ENCODE assay signal across 9 cellular contexts in the genomic region with DNA sequence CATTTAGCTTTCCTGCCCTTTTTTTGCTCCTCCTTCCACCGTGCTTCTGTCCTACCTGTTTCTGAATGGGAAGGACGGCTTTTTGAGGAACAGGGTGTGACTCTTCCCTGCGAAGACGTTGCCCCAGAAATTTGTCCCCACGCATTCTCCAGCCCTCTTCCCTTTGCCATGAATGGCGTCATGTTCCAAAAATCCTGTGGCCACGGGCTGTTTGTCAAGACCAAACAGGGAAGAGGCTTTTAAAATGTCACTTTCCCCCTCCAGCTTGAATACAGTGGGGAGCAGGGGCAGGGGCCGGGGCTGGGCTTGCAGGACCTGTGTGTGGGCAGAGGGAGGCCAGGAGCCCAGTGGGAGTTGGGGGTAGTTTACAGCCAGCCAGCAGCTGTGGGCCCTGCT. TPM values are rescaled to one million over a fixed set of nuclear protein-coding genes. Genes with fewer than 3 reads are reported as not detected.
DNase-seq lines count a peak whose midpoint lies in the region; TF ChIP-seq lines count a peak whose summit lies in the region.
"Had no signal": no experiment of that assay in that cellular context is flagged by ENCODE, and none has a peak within 500 bp of the region (broad histone marks: within the 10 kb centered on the region; RNA-seq: fewer than 3 reads in every experiment).

No MANE protein-coding gene starts in this region.

- H3K27ac ChIP-seq in mammary epithelial cell (ENCODE audit: insufficient read depth, low read depth, low read length) (peak overlapping the region; percentile 19), skeletal muscle tissue (ENCODE audit: low read depth, low read length) (peak overlapping the region; percentile 93), colonic mucosa (no peak overlapping the region)
- H3K27ac ChIP-seq: SJCRH30 had no signal

- CTCF ChIA-PET in mammary epithelial cell (lab: Charles Lee; ENCODE audit: low non-redundant PET) = interaction anchor here (0.6 to 1.0 kb wide), 2 partner anchors 25 to 150 kb away, joined by 3 read pairs; partner anchors contain the start of gene PLD6

- no peak overlapping the region for H3K9ac ChIP-seq in mammary epithelial cell (ENCODE audit: insufficient read depth, low read length)
- H3K9ac ChIP-seq in skeletal muscle tissue (ENCODE audit: low read depth in 1 of 3, low read length in 3 of 3) = peak overlapping the region; percentile 62 to 80 (median 66)
- no peak overlapping the region for H3K9ac ChIP-seq in colonic mucosa (ENCODE audit: low read depth in 2 of 2, low read length in 2 of 2)

- no peaks in the 10 kb centered on the region for H3K27me3 ChIP-seq in mammary epithelial cell (ENCODE audit: insufficient read depth, low read length)
- no peaks in the 10 kb centered on the region for H3K27me3 ChIP-seq in skeletal muscle tissue (ENCODE audit: control insufficient read depth in 3 of 3, insufficient read depth in 3 of 3, low read length in 3 of 3)
- H3K27me3 ChIP-seq in colonic mucosa = no peaks in the 10 kb centered on the region
- H3K27me3 ChIP-seq: SJCRH30 had no signal

- H4K20me1 ChIP-seq in mammary epithelial cell (ENCODE audit: insufficient read depth, low read length) = peaks cover 8% of the 10 kb centered on the region

- 19% methylated on average over 7 of the region's 8 CpGs for WGBS in mammary epithelial cell (ENCODE audit: low coverage, missing lambda C conversion rate)

- peak; percentile 78 for DNase-seq in EH (ENCODE audit: low read depth)
- no peak for DNase-seq in mammary epithelial cell
- DNase-seq in kidney tubule cell (ENCODE audit: low spot score) = peak; percentile 38
- no peak for DNase-seq in NCI-H345 (lab: John Stamatoyannopoulos, UW)
- DNase-seq in colonic mucosa = no peak
- no peak for DNase-seq in Ammon's horn (ENCODE audit: low spot score)
- DNase-seq in NCI-H1694 (lab: John Stamatoyannopoulos, UW) = no peak

- no TSS peak for BruUV-seq in mammary epithelial cell (replicated peaks; lab: Mats Ljungman, UMichigan)

- H3K4me1 ChIP-seq in mammary epithelial cell (ENCODE audit: insufficient read depth, low read length) = peaks cover 29% of the 10 kb centered on the region
- H3K4me1 ChIP-seq in skeletal muscle tissue (ENCODE audit: control insufficient read depth in 3 of 3, insufficient read depth in 3 of 3, low read length in 3 of 3) = peaks cover 91 to 96% (median 95%) of the 10 kb centered on the region in 3 donors
- H3K4me1 ChIP-seq in colonic mucosa = peaks cover 20% of the 10 kb centered on the region
- H3K4me1 ChIP-seq: SJCRH30 had no signal

- peak overlapping the region; percentile 39 for H3K4me2 ChIP-seq in mammary epithelial cell (ENCODE audit: insufficient read depth, low read depth, low read length)

- TF ChIP-seq CTCF in mammary epithelial cell (conservative IDR thresholded peaks at IDR 0.05 in 1 of 2, IDR thresholded peaks at IDR 0.05 in 1 of 2; ENCODE audit: extremely low read depth in 1 of 2, insufficient read depth in 1 of 2, low read depth in 1 of 2, low read length in 2 of 2) = no peak
- no peak for TF ChIP-seq CTCF in colonic mucosa (IDR thresholded peaks at IDR 0.05)

- H3K4me3 ChIP-seq in mammary epithelial cell (replicated peaks in 1 of 3; ENCODE audit: insufficient read depth in 1 of 3, low read depth in 2 of 3, low read length in 3 of 3) (no peak overlapping the region), skeletal muscle tissue (ENCODE audit: low read length in 3 of 3) (peak overlapping the region; percentile 38 to 67 (median 41)), colonic mucosa (no peak overlapping the region)
- H3K4me3 ChIP-seq: SJCRH30 had no signal

- H3K36me3 ChIP-seq in mammary epithelial cell (ENCODE audit: insufficient read depth, low read length) = peaks cover 16% of the 10 kb centered on the region
- H3K36me3 ChIP-seq in skeletal muscle tissue (ENCODE audit: control insufficient read depth in 3 of 3, insufficient read depth in 3 of 3, low read length in 3 of 3) = peaks cover 0 to 14% (median 7%) of the 10 kb centered on the region in 3 donors
- no peaks in the 10 kb centered on the region for H3K36me3 ChIP-seq in colonic mucosa

- H3K9me3 ChIP-seq in mammary epithelial cell (replicated peaks; ENCODE audit: insufficient read depth, low read length) = no peaks in the 10 kb centered on the region
- no peaks in the 10 kb centered on the region for H3K9me3 ChIP-seq in skeletal muscle tissue (ENCODE audit: control insufficient read depth in 3 of 3, low read length in 3 of 3)
- H3K9me3 ChIP-seq in colonic mucosa = no peaks in the 10 kb centered on the region
- H3K9me3 ChIP-seq: SJCRH30 had no signal

- peaks cover 100% of the 10 kb centered on the region for H3K79me2 ChIP-seq in mammary epithelial cell (ENCODE audit: insufficient read depth, low read length)

- intact Hi-C loops in mammary epithelial cell (cut with micrococcal nuclease) (loop anchor here (5.0 kb wide), 1 partner anchor 256 kb away; no protein-coding TSS in a partner anchor), colonic mucosa (cut with DNase I) (no loop called here)

- no peak overlapping the region for H2AFZ ChIP-seq in mammary epithelial cell (ENCODE audit: low read depth, low read length)

- in situ Hi-C loops in mammary epithelial cell (cut with MboI; ENCODE audit: low sequenced_read_pairs in 2 of 2) = no loop called here

- dilution Hi-C loops in mammary epithelial cell (cut with HindIII; ENCODE audit: low sequenced_read_pairs) = no loop called here

RNA-seq across cellular contexts. Expression of gene MPRIP, which starts 13.9 kb away (rescaled TPM):
- total RNA-seq in mammary epithelial cell = 100 to 1,000 TPM; 168 to 352 TPM
- 171 TPM for polyA plus RNA-seq in mammary epithelial cell
- polyA minus RNA-seq in mammary epithelial cell = 766 TPM
- 79.3 TPM for total RNA-seq in skeletal muscle tissue
- total RNA-seq in colonic mucosa = 100 to 1,000 TPM; 146 to 211 TPM

Comparison
In these comparisons a context has a peak if more than half of its experiments do, and no peak if none do; other contexts are left out.
1. DNase-seq: peak in EH (single experiment) and kidney tubule cell (single experiment); none in mammary epithelial cell (single experiment), NCI-H345 (single experiment), colonic mucosa (single experiment), Ammon's horn (single experiment) and NCI-H1694 (single experiment).
2. H3K4me3 ChIP-seq: peak in skeletal muscle tissue (3 of 3); none in mammary epithelial cell (0 of 3) and colonic mucosa (single experiment).
3. H3K9ac ChIP-seq: peak in skeletal muscle tissue (3 of 3); none in mammary epithelial cell (single experiment) and colonic mucosa (0 of 2).